11 cellular contexts compared by ENCODE assay signal in the genomic region with DNA sequence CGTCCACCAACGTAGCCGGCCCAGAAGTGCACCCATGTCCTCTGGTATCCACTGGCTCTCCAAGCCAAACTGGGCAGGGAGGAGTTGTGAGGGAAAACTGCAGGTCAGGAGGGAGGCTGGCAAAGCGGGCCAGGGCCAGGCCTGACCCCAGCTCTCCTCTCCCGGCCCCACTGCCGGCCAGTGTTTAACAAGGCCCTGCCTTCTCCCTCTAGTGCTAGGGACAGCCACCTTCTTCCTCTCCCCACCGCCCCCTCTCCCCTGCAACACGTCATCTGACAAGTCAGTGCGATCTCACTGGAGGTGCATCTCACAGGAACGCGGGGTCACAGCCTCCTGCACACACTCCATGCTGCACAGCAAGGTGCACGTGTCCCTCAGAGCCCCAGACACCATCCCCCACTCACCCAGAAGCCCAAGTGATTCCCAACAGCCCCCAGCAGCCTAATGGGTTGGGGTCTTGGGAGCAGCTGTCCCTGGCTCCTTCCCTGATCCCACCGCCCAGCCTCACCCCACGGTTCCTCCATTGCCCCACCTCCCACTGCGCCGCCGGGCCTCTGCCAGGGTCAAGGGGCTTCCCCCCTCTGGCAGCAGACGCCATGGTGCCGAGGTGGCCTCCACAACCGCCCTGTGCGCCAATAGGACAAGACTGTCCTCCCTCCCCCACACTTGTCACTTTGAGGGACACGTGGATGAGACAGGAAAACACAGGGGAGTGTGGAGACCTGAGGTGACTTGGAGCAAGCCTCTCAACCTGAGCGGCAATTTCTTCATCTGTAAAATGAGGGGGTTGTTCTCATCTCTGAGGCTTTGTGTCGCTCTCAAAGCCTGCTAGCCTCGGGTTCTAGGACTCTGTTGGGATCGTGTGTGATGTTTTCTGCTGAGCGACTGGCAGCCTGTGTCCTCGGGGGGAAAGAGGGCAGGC. TPM values are rescaled to one million over a fixed set of nuclear protein-coding genes. Genes with fewer than 3 reads are reported as not detected.
DNase-seq lines count a peak whose midpoint lies in the region; ATAC-seq and TF ChIP-seq lines count a peak whose summit lies in the region.
"Had no signal": no experiment of that assay in that cellular context is flagged by ENCODE, and none has a peak within 500 bp of the region (broad histone marks: within the 10 kb centered on the region; RNA-seq: fewer than 3 reads in every experiment).

No MANE protein-coding gene starts in this region.

- DNase-seq in heart left ventricle (peak in 1 of 5 donors; percentile 26), left ventricle myocardium superior (no peak), activated B cell treated with CpG ODN at 0.5 μM for 24 hours (no peak), islet precursor cell (peak; percentile 58), testis (no peak), NCI-H524 (lab: John Stamatoyannopoulos, UW) (no peak), kidney tubule cell (ENCODE audit: low spot score) (no peak)
- DNase-seq: DMS 273 treated with DMSO at 0.1 percent for 48 hours had no signal

- H3K27ac Mint-ChIP-seq in activated B cell treated with CpG ODN at 0.5 μM for 24 hours = no peak overlapping the region

- H3K9me3 ChIP-seq in heart left ventricle (no peaks in the 10 kb centered on the region), testis (no peaks in the 10 kb centered on the region)

- peaks cover 33% of the 10 kb centered on the region for H3K27me3 Mint-ChIP-seq in activated B cell treated with CpG ODN at 0.5 μM for 24 hours

- ATAC-seq in heart left ventricle (no peak), left ventricle myocardium superior (no peak), activated B cell treated with CpG ODN at 0.5 μM for 24 hours (ENCODE audit: low read depth) (no peak), GM19328 (IDR thresholded peaks at IDR 0.05; ENCODE audit: unreplicated experiment) (no peak)

- H3K4me1 ChIP-seq in heart left ventricle = peaks cover 4 to 59% (median 37%) of the 10 kb centered on the region in 12 donors
- H3K4me1 ChIP-seq in testis = peaks cover 32% of the 10 kb centered on the region

- 53 to 67% (median 62%) methylated on average over 24 to 28 of the region's 28 CpGs for WGBS in heart left ventricle, 4 donors
- 47 to 49% methylated on average over 18 to 28 of the region's 28 CpGs for WGBS in testis, 2 donors

- H3K4me3 Mint-ChIP-seq in activated B cell treated with CpG ODN at 0.5 μM for 24 hours = peak overlapping the region; percentile 61

- H3K4me3 ChIP-seq in heart left ventricle (peak overlapping the region in 9 of 12 donors; percentile 51 to 77 (median 65)), testis (peak overlapping the region; percentile 49 to 59)

- H3K27ac ChIP-seq in heart left ventricle (peak overlapping the region in 9 of 12 donors; percentile 41 to 83 (median 60)), testis (peak overlapping the region in 1 of 2 donors; percentile 69)

- intact Hi-C loops in heart left ventricle (cut with DNase I) (loop anchor here in 7 of 10 donors (2.0 to 5.0 kb wide), 4 partner anchors 29 to 48 kb away; a partner anchor contains a TSS), left ventricle myocardium superior (cut with micrococcal nuclease) (loop anchor here (5.0 kb wide), 1 partner anchor 48 kb away; no protein-coding TSS in a partner anchor), activated B cell treated with CpG ODN at 0.5 μM for 24 hours (cut with micrococcal nuclease) (loop anchor here (2.0 to 5.0 kb wide), 2 partner anchors 13 to 222 kb away; no protein-coding TSS in a partner anchor), testis (cut with DNase I; ENCODE audit: low total_unique reads) (loop anchor here (10.0 kb wide), 1 partner anchor 59 kb away; no protein-coding TSS in a partner anchor)

- TF ChIP-seq CTCF in heart left ventricle (IDR thresholded peaks at IDR 0.05) (no peak), activated B cell treated with CpG ODN at 0.5 μM for 24 hours (IDR thresholded peaks at IDR 0.05) (no peak), testis (IDR thresholded peaks at IDR 0.05) (no peak)

- peaks cover 0 to 15% (median 0%) of the 10 kb centered on the region in 9 donors for H3K36me3 ChIP-seq in heart left ventricle
- no peaks in the 10 kb centered on the region for H3K36me3 ChIP-seq in testis (ENCODE audit: low read depth, missing control alignments)

- CTCF ChIA-PET in activated B cell treated with CpG ODN at 0.5 μM for 24 hours (lab: Charles Lee) = interaction anchor here (1.0 to 5.7 kb wide), 4 partner anchors 11 to 136 kb away, joined by 3 to 155 read pairs (median 3); a partner anchor contains a TSS

- no peaks in the 10 kb centered on the region for H3K36me3 Mint-ChIP-seq in activated B cell treated with CpG ODN at 0.5 μM for 24 hours (ENCODE audit: low read depth)

- H3K27me3 ChIP-seq in heart left ventricle = peaks cover 0 to 16% (median 0%) of the 10 kb centered on the region in 9 donors
- no peaks in the 10 kb centered on the region for H3K27me3 ChIP-seq in testis

- peaks cover 17% of the 10 kb centered on the region for H3K4me1 Mint-ChIP-seq in activated B cell treated with CpG ODN at 0.5 μM for 24 hours

- no peak for TF ChIP-seq POLR2A in heart left ventricle (IDR thresholded peaks at IDR 0.05)
- no peak for TF ChIP-seq POLR2A in testis (IDR thresholded peaks at IDR 0.05)

- no peaks in the 10 kb centered on the region for H3K9me3 Mint-ChIP-seq in activated B cell treated with CpG ODN at 0.5 μM for 24 hours

- POLR2A ChIA-PET in activated B cell treated with CpG ODN at 0.5 μM for 24 hours (lab: Charles Lee) = interaction anchor here (0.8 kb wide), 1 partner anchor 15 kb away, joined by 3 read pairs; no protein-coding TSS in a partner anchor

RNA-seq across cellular contexts. Expression of a gene that starts 1.1 kb away (rescaled TPM):
- total RNA-seq in heart left ventricle (10 to 100 TPM in 5 of 9 donors, 1 to 10 TPM in 4; 1.6 to 42.3 (median 10.7) TPM), left ventricle myocardium superior (5.6 TPM), activated B cell treated with CpG ODN at 0.5 μM for 24 hours (3.2 and 3.3 TPM in 2 replicates), testis (100 to 1,000 TPM in 1 of 2 donors, 10 to 100 TPM in 1; 87.8 to 174 TPM)
- polyA plus RNA-seq in heart left ventricle (1 to 10 TPM; 4.0 to 5.6 TPM), testis (ENCODE audit: insufficient read depth, low read depth, low replicate concordance) (216 TPM)

RNA-seq across cellular contexts. Expression of a gene that starts 29.6 kb away (rescaled TPM):
- 10 to 100 TPM in 2 of 9 donors, 1 to 10 TPM in 7; 4.8 to 19.2 (median 8.6) TPM for total RNA-seq in heart left ventricle
- 10 to 100 TPM in 1 of 2 donors, 1 to 10 TPM in 1; 5.0 to 18.1 TPM for polyA plus RNA-seq in heart left ventricle
- total RNA-seq in left ventricle myocardium superior = 14.7 TPM
- 18.9 and 19.9 TPM in 2 replicates for total RNA-seq in activated B cell treated with CpG ODN at 0.5 μM for 24 hours
- total RNA-seq in testis = 10 to 100 TPM; 17.6 to 19.7 TPM
- 20.7 TPM for polyA plus RNA-seq in testis (ENCODE audit: insufficient read depth, low read depth, low replicate concordance)

RNA-seq across cellular contexts. Expression of a gene that starts 47.4 kb away (rescaled TPM):
- total RNA-seq in heart left ventricle (not detected), left ventricle myocardium superior (not detected), activated B cell treated with CpG ODN at 0.5 μM for 24 hours (not detected in 2 replicates), testis (under 1 TPM; 0.79 to 0.99 TPM)
- polyA plus RNA-seq in heart left ventricle (under 1 TPM in 1 of 2 donors, not detected in 1; 0.01 TPM), testis (ENCODE audit: insufficient read depth, low read depth, low replicate concordance) (1.7 TPM)
- total RNA-seq: dermis microvascular lymphatic vessel endothelial cell, left lobe of liver had no signal
